21 cellular contexts compared by ENCODE assay signal in genomic region chr5:139743001-139743771, GRCh38. TPM values are rescaled to one million over a fixed set of nuclear protein-coding genes. Genes with fewer than 3 reads are reported as not detected.
DNase-seq lines count a peak whose midpoint lies in the region; ATAC-seq and TF ChIP-seq lines count a peak whose summit lies in the region.
"Had no signal": no experiment of that assay in that cellular context is flagged by ENCODE, and none has a peak within 500 bp of the region (broad histone marks: within the 10 kb centered on the region; RNA-seq: fewer than 3 reads in every experiment).

No MANE protein-coding gene starts in this region.

- POLR2A ChIA-PET in activated B cell treated with CpG ODN at 0.5 μM for 24 hours (lab: Charles Lee), result interaction anchor here (0.9 to 5.4 kb wide), 3 partner anchors 12 to 73 kb away, joined by 4 to 33 read pairs (median 4); no protein-coding TSS in a partner anchor

- H3K27me3 Mint-ChIP-seq in activated B cell treated with CpG ODN at 0.5 μM for 24 hours, result no peaks in the 10 kb centered on the region
- peaks cover 17 to 24% (median 19%) of the 10 kb centered on the region in 3 donors for H3K27me3 Mint-ChIP-seq in immature natural killer cell (ENCODE audit: low read depth in 3 of 3)
- H3K27me3 Mint-ChIP-seq: activated naive CD8-positive, alpha-beta T cell had no signal

- no peaks in the 10 kb centered on the region for H3K36me3 Mint-ChIP-seq in activated B cell treated with CpG ODN at 0.5 μM for 24 hours (ENCODE audit: low read depth)
- no peaks in the 10 kb centered on the region for H3K36me3 Mint-ChIP-seq in immature natural killer cell
- H3K36me3 Mint-ChIP-seq: activated naive CD8-positive, alpha-beta T cell had no signal

- ATAC-seq in activated B cell treated with CpG ODN at 0.5 μM for 24 hours (ENCODE audit: low read depth) (no peak), GM18858 (IDR thresholded peaks at IDR 0.05; ENCODE audit: unreplicated experiment) (no peak)
- ATAC-seq: activated T-cell treated with anti-CD3 and anti-CD28 coated beads, Interleukin-2, amount 50 U/mL, for 72 hours had no signal

- H3K9me3 Mint-ChIP-seq in activated B cell treated with CpG ODN at 0.5 μM for 24 hours, result no peaks in the 10 kb centered on the region
- no peaks in the 10 kb centered on the region for H3K9me3 Mint-ChIP-seq in immature natural killer cell
- H3K9me3 Mint-ChIP-seq: activated CD4-positive, alpha-beta memory T cell treated with anti-CD3 and anti-CD28 coated beads, Interleukin-2, amount 10 ng/mL, durations not matched to agents 7 days and 5 days; activated T-cell treated with anti-CD3 and anti-CD28 coated beads, Interleukin-2, amount 50 U/mL, for 72 hours; T-helper 1 cell treated with Interleukin-12 subunit alpha and Interleukin-12 subunit beta and Interleukin-4 antibody, amounts not matched to agents 30 μg/mL and 1 μg/mL, for 36 hours had no signal

- CTCF ChIA-PET in activated B cell treated with CpG ODN at 0.5 μM for 24 hours (lab: Charles Lee), result interaction anchor here (6.0 kb wide), 1 partner anchor 22 kb away, joined by 40 read pairs; no protein-coding TSS in a partner anchor

- H3K27ac ChIP-seq in substantia nigra (ENCODE audit: low read depth, low read length, poor library complexity, severe bottlenecking), result peak overlapping the region; percentile 76
- H3K27ac ChIP-seq: 22Rv1, breast epithelium, esophagus squamous epithelium had no signal

- H3K27ac Mint-ChIP-seq in activated B cell treated with CpG ODN at 0.5 μM for 24 hours, result peak overlapping the region; percentile 30
- peak overlapping the region in 5 of 6 donors; percentile 4 to 62 (median 10) for H3K27ac Mint-ChIP-seq in immature natural killer cell
- H3K27ac Mint-ChIP-seq: activated CD4-positive, alpha-beta memory T cell treated with anti-CD3 and anti-CD28 coated beads, Interleukin-2, amount 10 ng/mL, durations not matched to agents 7 days and 5 days; activated naive CD8-positive, alpha-beta T cell; activated T-cell treated with anti-CD3 and anti-CD28 coated beads, Interleukin-2, amount 50 U/mL, for 72 hours; T-helper 1 cell treated with Interleukin-12 subunit alpha and Interleukin-12 subunit beta and Interleukin-4 antibody, amounts not matched to agents 30 μg/mL and 1 μg/mL, for 36 hours had no signal

- peaks cover 71% of the 10 kb centered on the region for H3K4me1 Mint-ChIP-seq in activated B cell treated with CpG ODN at 0.5 μM for 24 hours
- H3K4me1 Mint-ChIP-seq in immature natural killer cell, result peaks cover 39% of the 10 kb centered on the region in 2 donors

- intact Hi-C loops in activated B cell treated with CpG ODN at 0.5 μM for 24 hours (cut with micrococcal nuclease), result no loop called here

- DNase-seq in NCI-H82 (lab: John Stamatoyannopoulos, UW), result peak; percentile 33
- no peak for DNase-seq in NCI-H82 treated with DMSO at 0.1 percent for 48 hours (lab: John Stamatoyannopoulos, UW; ENCODE audit: unreplicated experiment)
- DNase-seq in activated B cell treated with CpG ODN at 0.5 μM for 24 hours, result no peak
- no peak for DNase-seq in immature natural killer cell
- DNase-seq in substantia nigra (lab: John Stamatoyannopoulos, UW), result no peak
- no peak for DNase-seq in SIG-M5 treated with dmso at 0.1 percent for 504 hours (lab: John Stamatoyannopoulos, UW; ENCODE audit: unreplicated experiment)
- DNase-seq in D341Med (ENCODE audit: low spot score), result no peak
- DNase-seq: activated CD4-positive, alpha-beta memory T cell treated with anti-CD3 and anti-CD28 coated beads, Interleukin-2, amount 10 ng/mL, durations not matched to agents 7 days and 5 days; activated T-cell treated with anti-CD3 and anti-CD28 coated beads, Interleukin-2, amount 50 U/mL, for 72 hours; effector CD4-positive, alpha-beta T cell; esophagus squamous epithelium; MM.1S; NCI-H2029; Right ventricle myocardium superior; stimulated activated CD4-positive, alpha-beta T cell treated with anti-CD3 and anti-CD28 coated beads, Interleukin-2, amount 100 ng/mL, for 48 hours; tibial artery had no signal

- no peak overlapping the region for H3K4me3 Mint-ChIP-seq in activated B cell treated with CpG ODN at 0.5 μM for 24 hours
- H3K4me3 Mint-ChIP-seq in immature natural killer cell, result peak overlapping the region in 1 of 5 donors; percentile 26
- H3K4me3 Mint-ChIP-seq: activated CD4-positive, alpha-beta memory T cell treated with anti-CD3 and anti-CD28 coated beads, Interleukin-2, amount 10 ng/mL, durations not matched to agents 7 days and 5 days; activated naive CD8-positive, alpha-beta T cell; activated T-cell treated with anti-CD3 and anti-CD28 coated beads, Interleukin-2, amount 50 U/mL, for 72 hours; T-helper 1 cell treated with Interleukin-12 subunit alpha and Interleukin-12 subunit beta and Interleukin-4 antibody, amounts not matched to agents 30 μg/mL and 1 μg/mL, for 36 hours had no signal

- no peak for TF ChIP-seq CTCF in activated B cell treated with CpG ODN at 0.5 μM for 24 hours (IDR thresholded peaks at IDR 0.05)

RNA-seq across cellular contexts. Expression of gene PSD2, which starts 52.4 kb away (rescaled TPM):
- not detected in 2 replicates for total RNA-seq in activated B cell treated with CpG ODN at 0.5 μM for 24 hours
- polyA plus RNA-seq in immature natural killer cell, result under 1 TPM in 1 of 3 donors, not detected in 2; 0.14 TPM
- total RNA-seq: activated CD4-positive, alpha-beta memory T cell treated with anti-CD3 and anti-CD28 coated beads, Interleukin-2, amount 10 ng/mL, durations not matched to agents 7 days and 5 days; activated T-cell treated with anti-CD3 and anti-CD28 coated beads, Interleukin-2, amount 50 U/mL, for 72 hours; esophagus squamous epithelium; Right ventricle myocardium superior had no signal
